ENCODE assay signal across 1 cellular context in genomic region chr1:171422489-171422888, GRCh38.
TF ChIP-seq lines count a peak whose summit lies in the region.

No MANE protein-coding gene starts in this region.

TF ChIP-seq in H1, 55 proteins besides CTCF, POLR2A, EP300 and RAD21 (continued from another document):
- TF ChIP-seq, protein P1, sequence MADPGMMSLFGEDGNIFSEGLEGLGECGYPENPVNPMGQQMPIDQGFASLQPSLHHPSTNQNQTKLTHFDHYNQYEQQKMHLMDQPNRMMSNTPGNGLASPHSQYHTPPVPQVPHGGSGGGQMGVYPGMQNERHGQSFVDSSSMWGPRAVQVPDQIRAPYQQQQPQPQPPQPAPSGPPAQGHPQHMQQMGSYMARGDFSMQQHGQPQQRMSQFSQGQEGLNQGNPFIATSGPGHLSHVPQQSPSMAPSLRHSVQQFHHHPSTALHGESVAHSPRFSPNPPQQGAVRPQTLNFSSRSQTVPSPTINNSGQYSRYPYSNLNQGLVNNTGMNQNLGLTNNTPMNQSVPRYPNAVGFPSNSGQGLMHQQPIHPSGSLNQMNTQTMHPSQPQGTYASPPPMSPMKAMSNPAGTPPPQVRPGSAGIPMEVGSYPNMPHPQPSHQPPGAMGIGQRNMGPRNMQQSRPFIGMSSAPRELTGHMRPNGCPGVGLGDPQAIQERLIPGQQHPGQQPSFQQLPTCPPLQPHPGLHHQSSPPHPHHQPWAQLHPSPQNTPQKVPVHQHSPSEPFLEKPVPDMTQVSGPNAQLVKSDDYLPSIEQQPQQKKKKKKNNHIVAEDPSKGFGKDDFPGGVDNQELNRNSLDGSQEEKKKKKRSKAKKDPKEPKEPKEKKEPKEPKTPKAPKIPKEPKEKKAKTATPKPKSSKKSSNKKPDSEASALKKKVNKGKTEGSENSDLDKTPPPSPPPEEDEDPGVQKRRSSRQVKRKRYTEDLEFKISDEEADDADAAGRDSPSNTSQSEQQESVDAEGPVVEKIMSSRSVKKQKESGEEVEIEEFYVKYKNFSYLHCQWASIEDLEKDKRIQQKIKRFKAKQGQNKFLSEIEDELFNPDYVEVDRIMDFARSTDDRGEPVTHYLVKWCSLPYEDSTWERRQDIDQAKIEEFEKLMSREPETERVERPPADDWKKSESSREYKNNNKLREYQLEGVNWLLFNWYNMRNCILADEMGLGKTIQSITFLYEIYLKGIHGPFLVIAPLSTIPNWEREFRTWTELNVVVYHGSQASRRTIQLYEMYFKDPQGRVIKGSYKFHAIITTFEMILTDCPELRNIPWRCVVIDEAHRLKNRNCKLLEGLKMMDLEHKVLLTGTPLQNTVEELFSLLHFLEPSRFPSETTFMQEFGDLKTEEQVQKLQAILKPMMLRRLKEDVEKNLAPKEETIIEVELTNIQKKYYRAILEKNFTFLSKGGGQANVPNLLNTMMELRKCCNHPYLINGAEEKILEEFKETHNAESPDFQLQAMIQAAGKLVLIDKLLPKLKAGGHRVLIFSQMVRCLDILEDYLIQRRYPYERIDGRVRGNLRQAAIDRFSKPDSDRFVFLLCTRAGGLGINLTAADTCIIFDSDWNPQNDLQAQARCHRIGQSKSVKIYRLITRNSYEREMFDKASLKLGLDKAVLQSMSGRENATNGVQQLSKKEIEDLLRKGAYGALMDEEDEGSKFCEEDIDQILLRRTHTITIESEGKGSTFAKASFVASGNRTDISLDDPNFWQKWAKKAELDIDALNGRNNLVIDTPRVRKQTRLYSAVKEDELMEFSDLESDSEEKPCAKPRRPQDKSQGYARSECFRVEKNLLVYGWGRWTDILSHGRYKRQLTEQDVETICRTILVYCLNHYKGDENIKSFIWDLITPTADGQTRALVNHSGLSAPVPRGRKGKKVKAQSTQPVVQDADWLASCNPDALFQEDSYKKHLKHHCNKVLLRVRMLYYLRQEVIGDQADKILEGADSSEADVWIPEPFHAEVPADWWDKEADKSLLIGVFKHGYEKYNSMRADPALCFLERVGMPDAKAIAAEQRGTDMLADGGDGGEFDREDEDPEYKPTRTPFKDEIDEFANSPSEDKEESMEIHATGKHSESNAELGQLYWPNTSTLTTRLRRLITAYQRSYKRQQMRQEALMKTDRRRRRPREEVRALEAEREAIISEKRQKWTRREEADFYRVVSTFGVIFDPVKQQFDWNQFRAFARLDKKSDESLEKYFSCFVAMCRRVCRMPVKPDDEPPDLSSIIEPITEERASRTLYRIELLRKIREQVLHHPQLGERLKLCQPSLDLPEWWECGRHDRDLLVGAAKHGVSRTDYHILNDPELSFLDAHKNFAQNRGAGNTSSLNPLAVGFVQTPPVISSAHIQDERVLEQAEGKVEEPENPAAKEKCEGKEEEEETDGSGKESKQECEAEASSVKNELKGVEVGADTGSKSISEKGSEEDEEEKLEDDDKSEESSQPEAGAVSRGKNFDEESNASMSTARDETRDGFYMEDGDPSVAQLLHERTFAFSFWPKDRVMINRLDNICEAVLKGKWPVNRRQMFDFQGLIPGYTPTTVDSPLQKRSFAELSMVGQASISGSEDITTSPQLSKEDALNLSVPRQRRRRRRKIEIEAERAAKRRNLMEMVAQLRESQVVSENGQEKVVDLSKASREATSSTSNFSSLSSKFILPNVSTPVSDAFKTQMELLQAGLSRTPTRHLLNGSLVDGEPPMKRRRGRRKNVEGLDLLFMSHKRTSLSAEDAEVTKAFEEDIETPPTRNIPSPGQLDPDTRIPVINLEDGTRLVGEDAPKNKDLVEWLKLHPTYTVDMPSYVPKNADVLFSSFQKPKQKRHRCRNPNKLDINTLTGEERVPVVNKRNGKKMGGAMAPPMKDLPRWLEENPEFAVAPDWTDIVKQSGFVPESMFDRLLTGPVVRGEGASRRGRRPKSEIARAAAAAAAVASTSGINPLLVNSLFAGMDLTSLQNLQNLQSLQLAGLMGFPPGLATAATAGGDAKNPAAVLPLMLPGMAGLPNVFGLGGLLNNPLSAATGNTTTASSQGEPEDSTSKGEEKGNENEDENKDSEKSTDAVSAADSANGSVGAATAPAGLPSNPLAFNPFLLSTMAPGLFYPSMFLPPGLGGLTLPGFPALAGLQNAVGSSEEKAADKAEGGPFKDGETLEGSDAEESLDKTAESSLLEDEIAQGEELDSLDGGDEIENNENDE (IDR thresholded peaks at IDR 0.05; ENCODE audit: insufficient replicate concordance, low read length) = no peak
- TF ChIP-seq CBX8 (IDR thresholded peaks at IDR 0.05; ENCODE audit: borderline replicate concordance, low read depth, low read length) (no peak), GTF2F1 (IDR thresholded peaks at IDR 0.05; ENCODE audit: borderline replicate concordance, low read depth, low read length) (no peak), CREB1 (IDR thresholded peaks at IDR 0.05) (no peak), SIN3A (conservative IDR thresholded peaks at IDR 0.05 in 1 of 2, IDR thresholded peaks at IDR 0.05 in 1 of 2; ENCODE audit: low read depth in 1 of 2, low read length in 2 of 2) (no peak), HDAC2 (IDR thresholded peaks at IDR 0.05; ENCODE audit: borderline replicate concordance in 1 of 2, low read depth in 2 of 2, low read length in 2 of 2) (no peak), SUZ12 (IDR thresholded peaks at IDR 0.05; ENCODE audit: low read length) (no peak), SIX5 (IDR thresholded peaks at IDR 0.05; ENCODE audit: low read depth, low read length) (no peak), MAX (IDR thresholded peaks at IDR 0.05) (no peak), SP4 (IDR thresholded peaks at IDR 0.05; ENCODE audit: low read length) (no peak)
